Comparison of ENCODE assay signal across 6 cellular contexts in the genomic region with DNA sequence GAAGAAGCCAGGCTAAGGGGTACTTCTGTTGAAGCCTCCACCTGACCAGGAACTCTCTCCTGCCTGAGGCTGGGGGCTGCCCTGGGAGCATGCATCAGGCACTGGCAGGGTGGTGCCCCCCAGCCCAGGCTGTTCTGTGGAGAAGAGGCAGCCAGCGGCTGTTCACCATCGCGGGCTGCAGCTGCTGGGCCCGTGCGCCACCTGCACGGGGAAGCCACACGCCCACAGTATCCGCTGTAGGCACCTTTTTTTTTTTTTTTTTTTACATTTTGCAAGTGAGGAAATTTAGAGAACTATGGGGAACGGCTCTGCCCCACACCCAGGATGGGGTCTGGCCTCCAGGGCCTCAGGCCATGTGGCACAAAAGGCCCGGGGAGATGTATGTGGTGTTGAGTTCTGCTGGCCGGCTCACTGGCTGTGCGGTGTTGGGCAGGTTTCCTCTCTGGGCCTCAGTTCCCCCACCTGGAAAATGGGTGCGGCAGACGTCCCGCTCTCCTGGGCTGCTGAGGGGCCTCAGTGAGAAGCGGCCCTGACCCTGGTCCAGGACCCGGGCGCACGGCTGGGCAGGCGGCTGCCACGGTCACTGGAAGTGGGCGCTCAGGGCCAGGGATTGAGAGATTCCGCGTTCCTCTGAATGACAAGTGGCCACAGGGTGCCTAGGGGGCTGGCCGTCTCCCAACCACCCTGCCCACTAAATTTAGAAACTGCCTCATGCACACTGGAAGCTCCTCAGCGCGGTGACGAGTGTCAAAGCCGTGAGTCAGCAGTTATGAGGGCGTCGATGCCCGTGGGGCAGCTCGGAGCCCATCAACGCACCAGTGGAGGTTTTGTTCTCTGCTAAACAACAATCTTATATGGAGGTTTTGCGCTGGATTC. TPM values are rescaled to one million over a fixed set of nuclear protein-coding genes. Genes with fewer than 3 reads are reported as not detected.
A peak's percentile ranks its signal among the peaks of the same experiment; 100 is the strongest.
DNase-seq lines count a peak whose midpoint lies in the region; ATAC-seq and TF ChIP-seq lines count a peak whose summit lies in the region.

No MANE protein-coding gene starts in this region.

- H3K27me3 ChIP-seq in esophagus (ENCODE audit: control insufficient read depth in 1 of 2, insufficient read depth in 2 of 2, low read length in 2 of 2), result no peaks in the 10 kb centered on the region

- no peak for ATAC-seq in HG03439 (IDR thresholded peaks at IDR 0.05; ENCODE audit: unreplicated experiment)

- H3K36me3 ChIP-seq in SK-N-MC (ENCODE audit: insufficient read depth, low read length) (no peaks in the 10 kb centered on the region), esophagus (ENCODE audit: control insufficient read depth in 2 of 2, insufficient read depth in 2 of 2, low read length in 1 of 2) (no peaks in the 10 kb centered on the region)

- H3K4me3 ChIP-seq in SK-N-MC (no peak overlapping the region), esophagus (ENCODE audit: low read depth in 1 of 2, low read length in 2 of 2) (no peak overlapping the region)

- TF ChIP-seq CTCF in GM20000 (IDR thresholded peaks at IDR 0.05; ENCODE audit: extremely low read depth, missing control alignments), result no peak

- H3K9me3 ChIP-seq in SK-N-MC (ENCODE audit: low read depth, low read length), result no peaks in the 10 kb centered on the region
- H3K9me3 ChIP-seq in esophagus (ENCODE audit: control insufficient read depth in 2 of 2, insufficient read depth in 1 of 2, low read depth in 1 of 2, low read length in 1 of 2), result no peaks in the 10 kb centered on the region

- DNase-seq in GM20000 (ENCODE audit: low spot score), result peak; percentile 76
- no peak for DNase-seq in SK-N-MC (ENCODE audit: low read depth, low spot score)
- peak; percentile 58 for DNase-seq in stimulated activated CD4-positive, alpha-beta T cell treated with anti-CD3 and anti-CD28 coated beads, Interleukin-1b, Interleukin-23, amount 100 ng/mL, for 48 hours
- DNase-seq in NCI-H1105 treated with DMSO at 0.1 percent for 48 hours (lab: John Stamatoyannopoulos, UW), result no peak

- peak overlapping the region; percentile 41 for H3K9ac ChIP-seq in SK-N-MC (ENCODE audit: insufficient read length)

- peaks cover 0 to 3% of the 10 kb centered on the region in 2 donors for H3K4me1 ChIP-seq in esophagus (ENCODE audit: control insufficient read depth in 2 of 2, insufficient read depth in 2 of 2, low read length in 1 of 2)

- H3K27ac ChIP-seq in SK-N-MC (peak overlapping the region; percentile 84), esophagus (ENCODE audit: low read depth in 2 of 2, low read length in 1 of 2) (peak overlapping the region; percentile 57 to 58)

- 48 to 52% methylated on average over 35 of the region's 35 CpGs for WGBS in esophagus, 2 donors

RNA-seq across cellular contexts. Expression of a gene that starts 8.8 kb away (rescaled TPM):
- polyA plus RNA-seq in esophagus, result 10 to 100 TPM; 36.6 to 42.2 TPM

RNA-seq across cellular contexts. Expression of a gene that starts 17.5 kb away (rescaled TPM):
- 10 to 100 TPM; 15.5 to 25.0 TPM for polyA plus RNA-seq in esophagus

RNA-seq across cellular contexts. Expression of a gene that starts 43.0 kb away (rescaled TPM):
- polyA plus RNA-seq in esophagus, result 100 to 1,000 TPM in 1 of 2 donors, 10 to 100 TPM in 1; 80.2 to 187 TPM

RNA-seq across cellular contexts. Expression of a gene that starts 53.7 kb away (rescaled TPM):
- 10 to 100 TPM; 20.9 to 50.7 TPM for polyA plus RNA-seq in esophagus

RNA-seq across cellular contexts. Expression of a gene that starts 56.8 kb away (rescaled TPM):
- polyA plus RNA-seq in esophagus, result 10 to 100 TPM; 66.9 to 72.3 TPM

Comparison
In these comparisons a context has a peak if more than half of its experiments do, and no peak if none do; other contexts are left out.
1. DNase-seq: peak in GM20000 (single experiment) and stimulated activated CD4-positive, alpha-beta T cell treated with anti-CD3 and anti-CD28 coated beads, Interleukin-1b, Interleukin-23, amount 100 ng/mL, for 48 hours (single experiment); none in SK-N-MC (single experiment) and NCI-H1105 treated with DMSO at 0.1 percent for 48 hours (single experiment).